ENCODE assay signal across 29 cellular contexts in the genomic region with DNA sequence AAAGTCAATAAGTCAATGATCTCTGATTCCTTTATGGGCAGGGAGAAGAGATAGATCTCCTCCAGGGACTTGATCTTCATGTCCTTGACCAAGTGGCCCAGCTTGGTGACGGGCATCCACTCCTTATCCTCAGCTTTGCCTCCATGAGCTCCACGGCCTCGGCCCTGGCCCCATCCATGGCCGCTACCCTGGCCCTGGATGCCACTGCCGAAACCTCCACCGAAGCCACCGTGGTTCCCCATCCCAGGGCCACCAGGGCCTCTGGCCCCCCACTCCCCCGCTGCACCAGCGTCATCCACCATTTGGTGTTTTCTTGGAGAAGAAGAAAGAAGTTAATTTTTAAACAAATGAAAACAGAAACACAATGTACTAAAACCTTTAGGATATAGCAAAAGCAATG.
"Had no signal": no experiment of that assay in that cellular context is flagged by ENCODE, and none has a peak within 500 bp of the region (broad histone marks: within the 10 kb centered on the region; RNA-seq: fewer than 3 reads in every experiment).

No MANE protein-coding gene starts in this region.

- DNase-seq: activated effector memory CD4-positive, alpha-beta T cell treated with anti-CD3 and anti-CD28 coated beads, Interleukin-2, amount 50 U/mL, for 16 hours; activated effector memory CD4-positive, alpha-beta T cell treated with Interleukin-2 at 50 U/mL for 16 hours; activated gamma-delta T cell; activated gamma-delta T cell treated with Interleukin-2 at 50 U/mL for 16 hours; activated naive CD4-positive, alpha-beta T cell; activated naive CD4-positive, alpha-beta T cell treated with anti-CD3 and anti-CD28 coated beads for 36 hours; activated naive CD4-positive, alpha-beta T cell treated with anti-CD3 and anti-CD28 coated beads, Interleukin-2, amount 10 ng/mL, durations not matched to agents 7 days and 5 days; activated naive CD4-positive, alpha-beta T cell treated with anti-CD3 and anti-CD28 coated beads, Interleukin-2, amount 50 U/mL, for 16 hours; activated naive CD4-positive, alpha-beta T cell treated with Interleukin-2 at 50 U/mL for 16 hours; activated naive CD8-positive, alpha-beta T cell treated with anti-CD3 and anti-CD28 coated beads for 36 hours; activated naive CD8-positive, alpha-beta T cell treated with anti-CD3 and anti-CD28 coated beads, Interleukin-2, amount 10 ng/mL, durations not matched to agents 7 days and 5 days; activated naive CD8-positive, alpha-beta T cell treated with anti-CD3 and anti-CD28 coated beads, Interleukin-2, amount 50 U/mL, for 24 hours; activated T-cell treated with anti-CD3 and anti-CD28 coated beads, Interleukin-2, amount 50 U/mL, for 1 hour; activated T-cell treated with anti-CD3 and anti-CD28 coated beads, Interleukin-2, amount 50 U/mL, for 24 hours; activated T-cell treated with anti-CD3 and anti-CD28 coated beads, Interleukin-2, amount 50 U/mL, for 4 hours; activated T-cell treated with anti-CD3 and anti-CD28 coated beads, Interleukin-2, amount 50 U/mL, for 48 hours; activated T-cell treated with anti-CD3 and anti-CD28 coated beads, Interleukin-2, amount 50 U/mL, for 72 hours; adrenal gland; amniotic stem cell; amygdala; anterior cingulate cortex; aorta; body of pancreas; brain microvascular endothelial cell; caudate nucleus; central memory CD4-positive, alpha-beta T cell; cerebellar nuclear complex had no signal

- ATAC-seq: activated naive CD4-positive, alpha-beta T cell treated with anti-CD3 and anti-CD28 coated beads, Interleukin-2, amount 50 U/mL, for 72 hours; activated naive CD8-positive, alpha-beta T cell treated with anti-CD3 and anti-CD28 coated beads, Interleukin-2, amount 50 U/mL, for 24 hours; activated T-cell treated with anti-CD3 and anti-CD28 coated beads, Interleukin-2, amount 50 U/mL, for 4 hours; activated T-cell treated with anti-CD3 and anti-CD28 coated beads, Interleukin-2, amount 50 U/mL, for 72 hours; activated T-helper 17 cell treated with anti-CD3 and anti-CD28 coated beads, Interleukin-2, amount 50 U/mL, for 72 hours; body of pancreas had no signal
